In the genomic region with DNA sequence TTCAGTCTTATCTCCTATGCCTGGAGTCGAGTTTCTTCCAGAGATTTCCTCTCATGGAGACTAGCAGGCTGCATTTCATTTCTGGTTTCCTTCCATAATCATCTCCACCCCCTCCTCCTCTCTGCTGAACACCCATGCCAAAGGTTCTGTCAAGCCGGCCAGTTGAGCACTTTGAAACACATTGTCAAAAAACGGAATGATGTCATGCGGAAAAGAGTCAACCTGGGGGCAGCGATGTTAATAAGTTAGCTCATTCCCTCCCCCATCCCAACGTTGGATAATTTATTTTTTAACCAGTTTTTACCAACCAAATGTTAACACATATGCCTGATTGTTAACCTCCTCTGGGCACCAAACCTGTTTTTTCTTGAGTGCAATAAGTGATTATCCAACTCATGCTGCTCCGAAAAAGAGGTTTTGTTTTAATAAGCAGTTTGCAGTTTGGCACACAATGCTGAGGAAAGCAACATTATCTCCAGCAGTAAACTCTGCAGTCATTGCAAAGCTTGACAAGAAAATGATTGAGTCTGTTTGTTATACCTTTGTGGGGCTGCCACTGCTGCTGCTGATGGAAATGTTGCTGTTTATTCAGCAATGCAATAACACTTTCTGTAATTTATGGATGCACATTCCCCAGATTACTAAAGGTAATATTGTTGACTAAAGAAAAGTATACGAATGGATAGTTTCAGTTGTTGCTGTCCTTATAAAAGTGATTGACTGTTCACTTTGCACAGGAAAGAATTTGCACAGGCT, we compare ENCODE assay signal across 26 cellular contexts.
A peak's percentile ranks its signal among the peaks of the same experiment; 100 is the strongest.
DNase-seq lines count a peak whose midpoint lies in the region; ATAC-seq, FAIRE-seq and TF ChIP-seq lines count a peak whose summit lies in the region.
"Had no signal": no experiment of that assay in that cellular context is flagged by ENCODE, and none has a peak within 500 bp of the region (broad histone marks: within the 10 kb centered on the region; RNA-seq: fewer than 3 reads in every experiment).

No MANE protein-coding gene starts in this region.

- H3K27me3 ChIP-seq in heart left ventricle (no peaks in the 10 kb centered on the region), right atrium auricular region (no peaks in the 10 kb centered on the region), uterus (no peaks in the 10 kb centered on the region)
- H3K27me3 ChIP-seq: BLaER1, ovary, SJSA1 had no signal

- FAIRE-seq in urothelium cell line (lab: Jason Lieb, UNC): no peak
- FAIRE-seq: A204.1 had no signal

- no peak for TF ChIP-seq CTCF in heart left ventricle (IDR thresholded peaks at IDR 0.05)
- no peak for TF ChIP-seq CTCF in right atrium auricular region (IDR thresholded peaks at IDR 0.05)
- TF ChIP-seq CTCF in mesothelial cell of epicardium (IDR thresholded peaks at IDR 0.05; ENCODE audit: unreplicated experiment): no peak
- TF ChIP-seq CTCF in uterus (IDR thresholded peaks at IDR 0.05): no peak

- H3K27me3 Mint-ChIP-seq in mesothelial cell of epicardium (ENCODE audit: low read depth): peaks cover 53% of the 10 kb centered on the region
- peaks cover 10% of the 10 kb centered on the region for H3K27me3 Mint-ChIP-seq in activated naive CD4-positive, alpha-beta T cell treated with anti-CD3 and anti-CD28 coated beads for 36 hours (ENCODE audit: low read depth)

- H3K9me3 Mint-ChIP-seq in mesothelial cell of epicardium: no peaks in the 10 kb centered on the region
- H3K9me3 Mint-ChIP-seq in activated naive CD4-positive, alpha-beta T cell treated with anti-CD3 and anti-CD28 coated beads for 36 hours: no peaks in the 10 kb centered on the region
- H3K9me3 Mint-ChIP-seq: stimulated activated naive CD8-positive, alpha-beta T cell treated with anti-CD3 and anti-CD28 coated beads, Interleukin-15, amount 100 ng/mL, for 72 hours had no signal

- peak overlapping the region in 10 of 12 donors; percentile 24 to 54 (median 48) for H3K4me3 ChIP-seq in heart left ventricle
- peak overlapping the region in 1 of 2 donors; percentile 43 for H3K4me3 ChIP-seq in right atrium auricular region
- peak overlapping the region in 1 of 2 donors; percentile 13 for H3K4me3 ChIP-seq in uterus
- H3K4me3 ChIP-seq: BLaER1, ovary, PC-9, SJSA1, skin epidermis had no signal

- peaks cover 37% of the 10 kb centered on the region for H3K4me1 Mint-ChIP-seq in mesothelial cell of epicardium
- H3K4me1 Mint-ChIP-seq in activated naive CD4-positive, alpha-beta T cell treated with anti-CD3 and anti-CD28 coated beads for 36 hours (ENCODE audit: low read depth): no peaks in the 10 kb centered on the region
- H3K4me1 Mint-ChIP-seq: stimulated activated naive CD8-positive, alpha-beta T cell treated with anti-CD3 and anti-CD28 coated beads, Interleukin-15, amount 100 ng/mL, for 72 hours; T-helper 17 cell had no signal

- H3K36me3 ChIP-seq in heart left ventricle (no peaks in the 10 kb centered on the region), right atrium auricular region (no peaks in the 10 kb centered on the region), uterus (no peaks in the 10 kb centered on the region)
- H3K36me3 ChIP-seq: BLaER1, ovary, SJSA1, WERI-Rb-1 had no signal

- WGBS in heart left ventricle, 4 donors: 39 to 51% (median 48%) methylated on average over 8 of the region's 8 CpGs

- intact Hi-C loops in heart left ventricle (cut with DNase I): loop anchor here in 3 of 10 donors (5.0 to 10.0 kb wide), 3 partner anchors 186 to 191 kb away; partner anchors contain the start of gene ZNF503 (in 2 of the 3)
- intact Hi-C loops in left ventricle myocardium superior (cut with micrococcal nuclease): loop anchor here (2.0 kb wide), 1 partner anchor 20 kb away; no protein-coding TSS in a partner anchor
- intact Hi-C loops in uterus (cut with DNase I; ENCODE audit: low total_unique reads): no loop called here
- intact Hi-C loops in activated naive CD4-positive, alpha-beta T cell treated with anti-CD3 and anti-CD28 coated beads for 36 hours (cut with micrococcal nuclease): no loop called here

- CTCF ChIA-PET in activated naive CD4-positive, alpha-beta T cell treated with anti-CD3 and anti-CD28 coated beads for 36 hours (lab: Charles Lee): no interaction called here

- no peak overlapping the region for H3K4me3 Mint-ChIP-seq in mesothelial cell of epicardium
- no peak overlapping the region for H3K4me3 Mint-ChIP-seq in activated naive CD4-positive, alpha-beta T cell treated with anti-CD3 and anti-CD28 coated beads for 36 hours
- H3K4me3 Mint-ChIP-seq: stimulated activated naive CD8-positive, alpha-beta T cell treated with anti-CD3 and anti-CD28 coated beads, Interleukin-15, amount 100 ng/mL, for 72 hours; T-helper 17 cell had no signal

- peak overlapping the region; percentile 30 for H3K27ac Mint-ChIP-seq in mesothelial cell of epicardium
- H3K27ac Mint-ChIP-seq in activated naive CD4-positive, alpha-beta T cell treated with anti-CD3 and anti-CD28 coated beads for 36 hours: no peak overlapping the region
- H3K27ac Mint-ChIP-seq: stimulated activated naive CD8-positive, alpha-beta T cell treated with anti-CD3 and anti-CD28 coated beads, Interleukin-15, amount 100 ng/mL, for 72 hours; T-helper 17 cell had no signal

- TF ChIP-seq POLR2A in heart left ventricle (IDR thresholded peaks at IDR 0.05): no peak
- TF ChIP-seq POLR2A in uterus (IDR thresholded peaks at IDR 0.05): no peak

- H3K27ac ChIP-seq in heart left ventricle (peak overlapping the region in 8 of 12 donors; percentile 27 to 67 (median 54)), right atrium auricular region (peak overlapping the region in 1 of 2 donors; percentile 53), uterus (peak overlapping the region; percentile 64 to 72)
- H3K27ac ChIP-seq: BLaER1, foreskin keratinocyte, ovary, PC-9, SJSA1, skin epidermis, WERI-Rb-1 had no signal

- DNase-seq in heart left ventricle (peak in 1 of 5 donors; percentile 32), right atrium auricular region (ENCODE audit: low spot score) (no peak), left ventricle myocardium superior (no peak), mesothelial cell of epicardium (ENCODE audit: low spot score in 2 of 2, unreplicated experiment in 2 of 2) (no peak), uterus (peak; percentile 39 to 48), germinal center (ENCODE audit: low spot score) (no peak), urothelium cell line (ENCODE audit: low spot score) (no peak)
- no peak for DNase-seq in activated naive CD4-positive, alpha-beta T cell treated with anti-CD3 and anti-CD28 coated beads for 36 hours
- DNase-seq: activated CD4-positive, alpha-beta T cell treated with anti-CD3 and anti-CD28 coated beads, Interleukin-2, amount 50 U/mL, for 4 hours; activated naive CD4-positive, alpha-beta T cell treated with Interleukin-2 at 50 U/mL for 16 hours; activated T-cell treated with anti-CD3 and anti-CD28 coated beads for 4 hours; Calu3; EL; foreskin keratinocyte; NCI-H2029; NCI-H526 treated with DMSO at 0.1 percent for 48 hours; ovary; PC-9; stimulated activated CD4-positive, alpha-beta T cell treated with anti-CD3 and anti-CD28 coated beads, Interleukin-2, amount 100 ng/mL, for 48 hours; stimulated activated naive CD8-positive, alpha-beta T cell treated with anti-CD3 and anti-CD28 coated beads, Interleukin-15, amount 100 ng/mL, for 72 hours; T-helper 17 cell had no signal

- no peaks in the 10 kb centered on the region for H3K9me3 ChIP-seq in heart left ventricle
- H3K9me3 ChIP-seq in right atrium auricular region: no peaks in the 10 kb centered on the region
- H3K9me3 ChIP-seq in uterus: no peaks in the 10 kb centered on the region
- H3K9me3 ChIP-seq: BLaER1, ovary, SJSA1 had no signal

- H3K4me1 ChIP-seq in heart left ventricle: peaks cover 0 to 9% (median 4%) of the 10 kb centered on the region in 12 donors
- H3K4me1 ChIP-seq in right atrium auricular region: peaks cover 0 to 10% of the 10 kb centered on the region in 2 donors
- peaks cover 0 to 4% of the 10 kb centered on the region in 2 donors for H3K4me1 ChIP-seq in uterus
- H3K4me1 ChIP-seq: BLaER1, foreskin keratinocyte, SJSA1 had no signal

- ATAC-seq in heart left ventricle: peak in 3 of 4 donors; percentile 45 to 79 (median 62)
- ATAC-seq in left ventricle myocardium superior: peak; percentile 65
- ATAC-seq: foreskin keratinocyte; stimulated activated naive CD8-positive, alpha-beta T cell treated with anti-CD3 and anti-CD28 coated beads, Interleukin-15, amount 100 ng/mL, for 72 hours; T-helper 17 cell had no signal

- H3K36me3 Mint-ChIP-seq in mesothelial cell of epicardium: no peaks in the 10 kb centered on the region
- H3K36me3 Mint-ChIP-seq in activated naive CD4-positive, alpha-beta T cell treated with anti-CD3 and anti-CD28 coated beads for 36 hours (ENCODE audit: low read depth): no peaks in the 10 kb centered on the region

Comparison
In these comparisons a context has a peak if more than half of its experiments do, and no peak if none do; other contexts are left out.
1. DNase-seq: peak in uterus (2 of 2); none in right atrium auricular region (single experiment), left ventricle myocardium superior (single experiment), mesothelial cell of epicardium (0 of 2), germinal center (single experiment), urothelium cell line (single experiment) and activated naive CD4-positive, alpha-beta T cell treated with anti-CD3 and anti-CD28 coated beads for 36 hours (single experiment).